9 cellular contexts compared by ENCODE assay signal in the genomic region with DNA sequence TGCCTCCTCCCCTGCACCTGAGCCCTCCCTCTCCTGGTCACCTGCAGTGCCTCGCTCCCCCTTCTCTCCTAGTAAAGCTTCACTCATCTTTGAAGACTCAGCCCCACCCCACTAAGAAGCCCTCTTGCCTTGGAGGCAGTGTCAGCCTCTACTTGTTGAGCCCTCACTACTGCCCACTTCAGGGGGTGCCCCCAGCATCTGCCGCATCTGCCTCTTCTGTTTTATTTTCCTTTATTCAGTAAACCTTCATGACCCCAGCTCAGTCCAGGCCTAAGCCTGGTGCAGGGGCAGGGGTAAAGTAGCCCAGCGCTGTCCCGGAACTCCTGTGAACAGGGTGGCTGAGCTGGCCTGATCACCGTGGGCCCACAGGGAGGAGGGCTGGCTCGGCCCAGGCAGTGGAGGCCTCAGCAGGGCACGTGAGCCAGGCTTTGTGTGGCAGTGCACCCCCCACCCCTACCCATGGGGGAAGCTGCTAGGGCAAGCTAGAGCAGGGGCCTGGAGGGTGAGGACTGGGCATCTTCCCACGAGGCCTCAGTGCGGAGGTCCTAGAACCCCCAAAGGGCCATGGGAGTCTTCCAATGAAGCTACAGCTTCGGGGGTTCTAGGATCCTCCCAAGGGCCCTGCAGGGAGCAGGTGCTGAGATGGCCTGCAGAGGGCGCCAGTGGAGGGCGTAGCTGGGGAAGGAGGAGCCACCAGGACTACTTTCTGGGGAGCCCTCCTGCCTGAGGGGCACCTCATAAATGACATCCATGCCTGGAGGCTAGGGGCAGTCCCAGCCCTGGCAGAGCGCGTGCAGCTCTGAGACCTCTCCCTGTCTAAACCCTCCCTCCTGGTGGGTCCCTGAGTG. TPM values are rescaled to one million over a fixed set of nuclear protein-coding genes. Genes with fewer than 3 reads are reported as not detected.
DNase-seq lines count a peak whose midpoint lies in the region; ATAC-seq and TF ChIP-seq lines count a peak whose summit lies in the region.
"Had no signal": no experiment of that assay in that cellular context is flagged by ENCODE, and none has a peak within 500 bp of the region (broad histone marks: within the 10 kb centered on the region; RNA-seq: fewer than 3 reads in every experiment).

No MANE protein-coding gene starts in this region.

- no peaks in the 10 kb centered on the region for H3K27me3 ChIP-seq in lower lobe of right lung (ENCODE audit: low read depth)
- peaks cover 0 to 12% of the 10 kb centered on the region in 2 donors for H3K27me3 ChIP-seq in tibial artery
- H3K27me3 ChIP-seq: SJSA1 had no signal

- ATAC-seq in lower lobe of right lung (peak; percentile 28 to 31), GM18867 (IDR thresholded peaks at IDR 0.05; ENCODE audit: unreplicated experiment) (no peak), GM19023 (IDR thresholded peaks at IDR 0.05; ENCODE audit: unreplicated experiment) (no peak), HG03565 (IDR thresholded peaks at IDR 0.05; ENCODE audit: unreplicated experiment) (no peak)

- POLR2A ChIA-PET in MCF 10A (lab: Yijun Ruan, JAX): interaction anchor here (0.6 to 1.2 kb wide), 2 partner anchors 23 to 1666 kb away, joined by 3 read pairs; partner anchors contain the start of gene MAN2C1

- peaks cover 20% of the 10 kb centered on the region for H3K36me3 ChIP-seq in lower lobe of right lung
- peaks cover 0 to 25% (median 12%) of the 10 kb centered on the region in 3 donors for H3K36me3 ChIP-seq in tibial artery

- intact Hi-C loops in MCF 10A (cut with micrococcal nuclease): no loop called here
- intact Hi-C loops in lower lobe of right lung (cut with DNase I): no loop called here
- intact Hi-C loops in tibial artery (cut with DNase I; ENCODE audit: low total_unique reads): no loop called here

- CTCF ChIA-PET in MCF 10A (lab: Yijun Ruan, JAX): interaction anchor here (0.6 to 3.4 kb wide), 9 partner anchors 10 to 463 kb away, joined by 3 to 18 read pairs (median 3); no protein-coding TSS in a partner anchor

- DNase-seq in SK-MEL-5 (ENCODE audit: low read depth, low spot score) (peak; percentile 37), MCF 10A (ENCODE audit: unreplicated experiment) (peak; percentile 24), lower lobe of right lung (peak; percentile 56), tibial artery (peak in 1 of 2 donors; percentile 61)

- no peak overlapping the region for H3K4me3 Mint-ChIP-seq in MCF 10A (ENCODE audit: unreplicated experiment)

- no peaks in the 10 kb centered on the region for H3K9me3 Mint-ChIP-seq in MCF 10A (ENCODE audit: unreplicated experiment)

- no TSS peak for BruUV-seq in MCF 10A (replicated peaks; lab: Mats Ljungman, UMichigan)

- H3K4me3 ChIP-seq in GM12875 (ENCODE audit: low read depth, low read length) (no peak overlapping the region), lower lobe of right lung (no peak overlapping the region), tibial artery (no peak overlapping the region)
- H3K4me3 ChIP-seq: SJSA1 had no signal

- no peaks in the 10 kb centered on the region for H3K36me3 Mint-ChIP-seq in MCF 10A (ENCODE audit: insufficient read depth, unreplicated experiment)

- H3K27ac Mint-ChIP-seq in MCF 10A (ENCODE audit: low read depth, unreplicated experiment): no peak overlapping the region

- H3K9me3 ChIP-seq in lower lobe of right lung (no peaks in the 10 kb centered on the region), tibial artery (no peaks in the 10 kb centered on the region)
- H3K9me3 ChIP-seq: SJSA1 had no signal

- H3K27ac ChIP-seq in lower lobe of right lung: no peak overlapping the region
- no peak overlapping the region for H3K27ac ChIP-seq in tibial artery
- H3K27ac ChIP-seq: SJSA1 had no signal

- H3K4me1 ChIP-seq in lower lobe of right lung (no peaks in the 10 kb centered on the region), tibial artery (peaks cover 0 to 8% (median 0%) of the 10 kb centered on the region in 4 donors)

- TF ChIP-seq CTCF in GM12875 (IDR thresholded peaks at IDR 0.05; ENCODE audit: borderline replicate concordance, insufficient read depth, low read depth, low read length) (peak; percentile 73), MCF 10A (IDR thresholded peaks at IDR 0.05; ENCODE audit: unreplicated experiment) (peak; percentile 73), lower lobe of right lung (IDR thresholded peaks at IDR 0.05) (peak; percentile 69), tibial artery (IDR thresholded peaks at IDR 0.05) (peak; percentile 41 to 57)

- in situ Hi-C loops in SK-MEL-5 (cut with HindIII; ENCODE audit: low pct_unique_long_range_greater_than_20kb, low sequenced_read_pairs): no loop called here

- no peaks in the 10 kb centered on the region for H3K4me1 Mint-ChIP-seq in MCF 10A (ENCODE audit: insufficient read depth, unreplicated experiment)

- no peaks in the 10 kb centered on the region for H3K27me3 Mint-ChIP-seq in MCF 10A (ENCODE audit: insufficient read depth, unreplicated experiment)

RNA-seq across cellular contexts. Expression of gene TSPAN3, which starts 36.1 kb away (rescaled TPM):
- total RNA-seq in SK-MEL-5 (2014; rRNA removed; shearing (Covaris generic)): 460 and 489 TPM in 2 replicates
- 578 and 652 TPM in 2 replicates for polyA plus RNA-seq in SK-MEL-5 (2015; cell fraction: cytosol; rRNA removed)
- 78.6 and 136 TPM in 2 replicates for polyA plus RNA-seq in SK-MEL-5 (2015; cell fraction: nucleus; rRNA removed)
- 96.6 and 96.8 TPM in 2 replicates for total RNA-seq in MCF 10A (2022)
- 292 TPM for total RNA-seq in lower lobe of right lung

RNA-seq across cellular contexts. Expression of gene PSTPIP1, which starts 39.9 kb away (rescaled TPM):
- total RNA-seq in SK-MEL-5 (2014; rRNA removed; shearing (Covaris generic)): not detected in 2 replicates
- polyA plus RNA-seq in SK-MEL-5 (2015; cell fraction: cytosol; rRNA removed): 0.36 TPM in 1 of 2 replicates, not detected in the other
- polyA plus RNA-seq in SK-MEL-5 (2015; cell fraction: nucleus; rRNA removed): not detected in 2 replicates
- total RNA-seq in MCF 10A (2022): 1.2 TPM in 2 replicates
- 18.4 TPM for total RNA-seq in lower lobe of right lung
- total RNA-seq: SJSA1 had no signal

Comparison
In these comparisons a context has a peak if more than half of its experiments do, and no peak if none do; other contexts are left out.
1. ATAC-seq: peak in lower lobe of right lung (2 of 2); none in GM18867 (single experiment), GM19023 (single experiment) and HG03565 (single experiment).
2. Peak in every context shown above with its lines, with median percentiles within 50 percentile points of each other: CTCF ChIP-seq.